ENCODE assay signal across 8 cellular contexts in genomic region chr5:73565166-73565968, GRCh38. TPM values are rescaled to one million over a fixed set of nuclear protein-coding genes. Genes with fewer than 3 reads are reported as not detected.
DNase-seq lines count a peak whose midpoint lies in the region; ATAC-seq, FAIRE-seq and TF ChIP-seq lines count a peak whose summit lies in the region.

ANKRA2 (minus strand) TSS chr5:73565639; CDS start chr5:73562881, 2,758 bp downstream.
UTP15 (plus strand) TSS chr5:73565743; CDS start chr5:73567345, 1,602 bp downstream.

- H3K4me3 ChIP-seq in AG10803 (ENCODE audit: low read length): peak within 1 kb of the TSS; percentile 93

- DNase-seq in AG10803 (ENCODE audit: low read depth) (peak; percentile 98), NCI-H460 (ENCODE audit: extremely low read depth, low read depth) (peak; percentile 98), cerebellar nuclear complex (lab: John Stamatoyannopoulos, UW) (peak; percentile 77 to 91)
- DNase-seq in activated CD4-positive, CD25-positive, alpha-beta regulatory T cell treated with anti-CD3 and anti-CD28 coated beads, Interleukin-2, amount 50 U/mL, for 72 hours: peak; percentile 99
- peak; percentile 100 for DNase-seq in stimulated activated CD4-positive, alpha-beta T cell treated with anti-CD3 and anti-CD28 coated beads, Interleukin-12 subunit alpha, Interleukin-12 subunit beta, amount 100 ng/mL, for 4 hours

- FAIRE-seq in islet of Langerhans (lab: Jason Lieb, UNC): peak; percentile 66

- ATAC-seq in GM19043 (IDR thresholded peaks at IDR 0.05; ENCODE audit: low read depth, unreplicated experiment) (peak; percentile 97), HG03378 (IDR thresholded peaks at IDR 0.05; ENCODE audit: unreplicated experiment) (peak; percentile 87)

- TF ChIP-seq CTCF in AG10803 (conservative IDR thresholded peaks at IDR 0.05; ENCODE audit: low read length): no peak

RNA-seq across cellular contexts. Expression of gene ANKRA2, which starts in this region (rescaled TPM):
- total RNA-seq in NCI-H460 (2014; rRNA removed; shearing (Covaris generic)): 30.0 and 31.5 TPM in 2 replicates
- 15.8 and 23.6 TPM in 2 replicates for polyA plus RNA-seq in NCI-H460 (2014; cell fraction: nucleus; rRNA removed)

RNA-seq across cellular contexts. Expression of gene UTP15, which starts in this region (rescaled TPM):
- 36.5 and 41.0 TPM in 2 replicates for total RNA-seq in NCI-H460 (2014; rRNA removed; shearing (Covaris generic))
- polyA plus RNA-seq in NCI-H460 (2014; cell fraction: nucleus; rRNA removed): 24.1 and 32.6 TPM in 2 replicates

Comparison
In these comparisons a context has a peak if more than half of its experiments do, and no peak if none do; other contexts are left out.
1. Peak in every context shown above with its lines: DNase-seq, ATAC-seq and H3K4me3 ChIP-seq.